ENCODE assay signal across 21 cellular contexts in genomic region chr1:24185056-24185455, GRCh38. TPM values are rescaled to one million over a fixed set of nuclear protein-coding genes. Genes with fewer than 3 reads are reported as not detected.
"Had no signal": no experiment of that assay in that cellular context is flagged by ENCODE, and none has a peak within 500 bp of the region (broad histone marks: within the 10 kb centered on the region; RNA-seq: fewer than 3 reads in every experiment).

No MANE protein-coding gene starts in this region.

- ATAC-seq: activated CD4-positive, CD25-positive, alpha-beta regulatory T cell treated with anti-CD3 and anti-CD28 coated beads, Interleukin-2, amount 50 U/mL, for 24 hours; activated naive CD8-positive, alpha-beta T cell treated with anti-CD3 and anti-CD28 coated beads, Interleukin-2, amount 50 U/mL, for 24 hours; activated T-cell treated with anti-CD3 and anti-CD28 coated beads, Interleukin-2, amount 50 U/mL, for 4 hours; esophagus mucosa; gastrocnemius medialis; left ventricle myocardium superior; stimulated activated naive CD8-positive, alpha-beta T cell treated with anti-CD3 and anti-CD28 coated beads, Interleukin-15, amount 100 ng/mL, for 72 hours had no signal

- H3K27ac ChIP-seq: neural progenitor cell, suprapubic skin, vagina had no signal

- DNase-seq: activated CD4-positive, alpha-beta T cell treated with anti-CD3 and anti-CD28 coated beads, Interleukin-2, amount 10 ng/mL, durations not matched to agents 7 days and 5 days; activated CD8-positive, alpha-beta memory T cell treated with anti-CD3 and anti-CD28 coated beads, Interleukin-2, amount 50 U/mL, for 4 hours; activated naive CD4-positive, alpha-beta T cell treated with anti-CD3 and anti-CD28 coated beads, Interleukin-2, amount 10 ng/mL, durations not matched to agents 7 days and 5 days; activated naive CD8-positive, alpha-beta T cell treated with anti-CD3 and anti-CD28 coated beads, Interleukin-2, amount 50 U/mL, for 24 hours; activated T-cell treated with anti-CD3 and anti-CD28 coated beads, Interleukin-2, amount 50 U/mL, for 4 hours; aorta; cerebellar nuclear complex; effector CD8-positive, alpha-beta T cell; gastrocnemius medialis; head of caudate nucleus; left ventricle myocardium superior; stimulated activated CD4-positive, alpha-beta T cell treated with anti-CD3 and anti-CD28 coated beads, Interleukin-2, amount 100 ng/mL, for 24 hours; stimulated activated naive CD8-positive, alpha-beta T cell treated with anti-CD3 and anti-CD28 coated beads, Interleukin-15, amount 100 ng/mL, for 72 hours; trophoblast cell had no signal

- H3K9ac ChIP-seq: neural progenitor cell had no signal

- H3K27me3 ChIP-seq: gastrocnemius medialis, vagina had no signal

- H3K9me3 ChIP-seq: gastrocnemius medialis, suprapubic skin, vagina had no signal

- H3K4me2 ChIP-seq: neural progenitor cell had no signal

- H3K4me3 ChIP-seq: gastrocnemius medialis, neural progenitor cell, suprapubic skin, vagina had no signal

- H2AFZ ChIP-seq: neural progenitor cell had no signal

- H3K36me3 ChIP-seq: gastrocnemius medialis, neural progenitor cell, suprapubic skin, vagina had no signal

RNA-seq across cellular contexts. Expression of gene IFNLR1, which starts 2.0 kb away (rescaled TPM):
- total RNA-seq: osteoblast had no signal

RNA-seq across cellular contexts. Expression of gene IL22RA1, which starts 42.1 kb away (rescaled TPM):
- total RNA-seq: activated CD4-positive, alpha-beta T cell treated with anti-CD3 and anti-CD28 coated beads, Interleukin-2, amount 10 ng/mL, durations not matched to agents 7 days and 5 days; mononuclear cell had no signal
